In the genomic region with DNA sequence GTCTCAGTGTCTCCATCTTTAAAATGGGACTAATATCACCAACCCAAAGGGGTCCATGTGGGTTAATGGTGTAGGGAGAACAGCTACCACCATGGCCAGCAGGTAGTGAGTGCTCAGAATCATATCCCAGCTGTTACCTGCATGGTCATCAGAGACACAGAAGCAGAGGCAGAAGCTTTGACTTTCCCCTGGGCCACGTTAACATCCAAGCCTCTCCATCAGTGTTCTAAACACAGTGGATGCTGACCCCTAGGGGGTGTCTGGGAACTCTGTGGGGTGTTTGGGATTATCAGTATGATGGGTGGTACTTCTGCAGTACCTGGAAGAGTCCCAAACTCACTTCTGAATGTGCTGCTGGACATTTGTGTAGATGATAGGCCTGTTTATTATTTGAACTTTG, we compare ENCODE assay signal across 9 cellular contexts.
DNase-seq lines count a peak whose midpoint lies in the region; ATAC-seq and TF ChIP-seq lines count a peak whose summit lies in the region.
"Had no signal": no experiment of that assay in that cellular context is flagged by ENCODE, and none has a peak within 500 bp of the region (broad histone marks: within the 10 kb centered on the region; RNA-seq: fewer than 3 reads in every experiment).

No MANE protein-coding gene starts in this region.

- no peak overlapping the region for H3K4me2 ChIP-seq in fibroblast of lung (ENCODE audit: extremely low read depth, insufficient read depth, low read length)
- no peak overlapping the region for H3K4me2 ChIP-seq in hepatocyte

- no peaks in the 10 kb centered on the region for H3K4me1 ChIP-seq in fibroblast of lung (ENCODE audit: control insufficient read depth, extremely low read depth, insufficient read depth, low read length)
- no peaks in the 10 kb centered on the region for H3K4me1 ChIP-seq in hepatocyte (ENCODE audit: insufficient read depth)

- H3K27me3 ChIP-seq in fibroblast of lung (ENCODE audit: control insufficient read depth, insufficient read depth, low read length) (no peaks in the 10 kb centered on the region), hepatocyte (no peaks in the 10 kb centered on the region)

- H3K9ac ChIP-seq in fibroblast of lung (ENCODE audit: insufficient read depth, low read length), result no peak overlapping the region

- H3K9me3 ChIP-seq in fibroblast of lung (ENCODE audit: control insufficient read depth, insufficient read depth, low read depth, low read length) (no peaks in the 10 kb centered on the region), hepatocyte (ENCODE audit: low read depth) (no peaks in the 10 kb centered on the region)

- H3K36me3 ChIP-seq in fibroblast of lung (ENCODE audit: control insufficient read depth, insufficient read depth, low read length), result no peaks in the 10 kb centered on the region
- H3K36me3 ChIP-seq in hepatocyte (replicated peaks; ENCODE audit: insufficient read depth, low read depth), result no peaks in the 10 kb centered on the region

- H4K20me1 ChIP-seq in fibroblast of lung (ENCODE audit: control insufficient read depth, extremely low read depth, insufficient read depth, low read length), result no peaks in the 10 kb centered on the region
- no peaks in the 10 kb centered on the region for H4K20me1 ChIP-seq in hepatocyte (ENCODE audit: insufficient read depth, poor library complexity, severe bottlenecking)

- peak; percentile 38 for ATAC-seq in GM19463 (IDR thresholded peaks at IDR 0.05; ENCODE audit: unreplicated experiment)
- ATAC-seq in HG03520 (IDR thresholded peaks at IDR 0.05; ENCODE audit: unreplicated experiment), result peak; percentile 45

- H2AFZ ChIP-seq in fibroblast of lung (ENCODE audit: low read length), result no peak overlapping the region
- no peak overlapping the region for H2AFZ ChIP-seq in hepatocyte

- TF ChIP-seq CTCF in GM12872 (IDR thresholded peaks at IDR 0.05; ENCODE audit: insufficient read depth, low read depth, low read length), result peak; percentile 44; the same call in 2 of the 3 replicates
- TF ChIP-seq CTCF in fibroblast of lung (conservative IDR thresholded peaks at IDR 0.05 in 1 of 2, IDR thresholded peaks at IDR 0.05 in 1 of 2; ENCODE audit: low read depth in 1 of 2, low read length in 2 of 2), result peak; percentile 18 to 23
- TF ChIP-seq CTCF in hepatocyte (IDR thresholded peaks at IDR 0.05; ENCODE audit: poor library complexity), result no peak

- 56% methylated on average over 1 of the region's 1 CpG for WGBS in hepatocyte (ENCODE audit: low lambda C conversion rate, missing lambda C conversion rate)

- no peak overlapping the region for H3K27ac ChIP-seq in fibroblast of lung (ENCODE audit: insufficient read depth, low read length)
- no peak overlapping the region for H3K27ac ChIP-seq in hepatocyte

- no peaks in the 10 kb centered on the region for H3K9me2 ChIP-seq in hepatocyte (replicated peaks; ENCODE audit: insufficient read depth)

- H3K79me2 ChIP-seq in fibroblast of lung (ENCODE audit: control insufficient read depth, insufficient read depth, low read length) (no peaks in the 10 kb centered on the region), hepatocyte (no peaks in the 10 kb centered on the region)

- DNase-seq in fibroblast of lung (ENCODE audit: low read depth in 2 of 2), result peak in 1 of 2 donors; percentile 12
- no peak for DNase-seq in T-helper 2 cell
- DNase-seq in NCI-H2107 (lab: John Stamatoyannopoulos, UW), result no peak
- DNase-seq in hepatocyte (ENCODE audit: low spot score), result no peak
- DNase-seq in activated T-cell treated with anti-CD3 and anti-CD28 coated beads, Interleukin-2, amount 50 U/mL, for 1 hour, result no peak
- DNase-seq: NCI-H1048 had no signal

- H3K4me3 ChIP-seq in fibroblast of lung (replicated peaks in 1 of 4; ENCODE audit: control extremely low read depth in 1 of 4, insufficient read depth in 1 of 4, low read depth in 3 of 4, low read length in 4 of 4) (no peak overlapping the region), hepatocyte (no peak overlapping the region)
